Comparison of ENCODE assay signal across 2 cellular contexts in the genomic region with DNA sequence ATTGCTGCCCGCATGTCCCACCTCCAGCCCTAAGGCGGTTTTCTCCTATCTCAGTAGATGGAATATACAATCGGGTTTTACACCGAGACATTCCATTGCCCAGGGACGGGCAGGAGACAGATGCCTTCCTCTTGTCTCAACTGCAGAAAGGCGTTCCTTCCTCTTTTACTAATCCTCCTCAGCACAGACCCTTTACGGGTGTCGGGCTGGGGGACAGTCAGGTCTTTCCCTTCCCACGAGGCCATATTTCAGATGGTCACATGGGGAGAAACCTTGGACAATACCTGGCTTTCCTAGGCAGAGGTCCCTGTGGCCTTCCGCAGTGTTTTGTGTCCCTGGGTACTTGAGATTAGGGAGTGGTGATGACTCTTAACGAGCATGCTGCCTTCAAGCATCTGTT. TPM values are rescaled to one million over a fixed set of nuclear protein-coding genes. Genes with fewer than 3 reads are reported as not detected.
"Had no signal": no experiment of that assay in that cellular context is flagged by ENCODE, and none has a peak within 500 bp of the region (broad histone marks: within the 10 kb centered on the region; RNA-seq: fewer than 3 reads in every experiment).

No MANE protein-coding gene starts in this region.

RNA-seq across cellular contexts. Expression of a gene that starts 1.4 kb away (rescaled TPM):
- total RNA-seq: ascending aorta, foreskin keratinocyte had no signal
- polyA plus RNA-seq: foreskin keratinocyte had no signal
